ENCODE assay signal across 20 cellular contexts in the genomic region with DNA sequence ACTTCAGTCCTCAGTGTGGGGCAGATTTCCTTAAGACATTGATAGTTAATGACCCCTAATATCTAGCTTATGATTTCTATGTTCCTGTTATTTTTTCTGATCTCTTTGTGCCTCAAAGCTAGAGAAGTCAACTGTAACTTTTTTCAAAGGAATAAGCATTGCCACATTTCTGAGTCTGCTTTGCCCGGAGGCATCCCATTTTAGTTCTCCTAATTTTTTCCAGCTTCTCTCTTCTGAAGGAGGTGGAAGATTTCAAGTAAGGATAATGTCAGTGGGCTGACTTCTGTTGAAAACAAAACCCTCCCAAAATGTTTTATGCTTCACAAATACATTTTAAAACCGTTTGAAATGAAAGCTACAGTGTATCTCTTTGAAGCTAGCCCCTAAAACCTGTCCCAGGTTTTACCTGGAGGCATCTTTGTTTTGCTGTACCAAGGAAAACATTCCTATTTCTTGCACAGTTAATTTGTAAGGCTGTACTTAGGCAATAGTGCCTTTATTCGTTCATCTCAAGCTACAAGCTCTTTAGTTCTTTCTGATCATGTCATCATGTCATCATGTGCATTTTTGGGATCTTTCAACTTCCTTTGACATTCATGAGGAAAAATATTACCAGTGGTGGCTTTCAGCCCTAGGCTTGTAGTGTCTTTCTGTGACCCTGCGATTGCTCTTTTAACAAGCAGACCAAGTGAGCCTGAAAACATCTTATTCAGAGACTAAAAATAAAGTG. TPM values are rescaled to one million over a fixed set of nuclear protein-coding genes. Genes with fewer than 3 reads are reported as not detected.
A peak's percentile ranks its signal among the peaks of the same experiment; 100 is the strongest.
DNase-seq lines count a peak whose midpoint lies in the region; FAIRE-seq and TF ChIP-seq lines count a peak whose summit lies in the region.
"Had no signal": no experiment of that assay in that cellular context is flagged by ENCODE, and none has a peak within 500 bp of the region (broad histone marks: within the 10 kb centered on the region; RNA-seq: fewer than 3 reads in every experiment).

No MANE protein-coding gene starts in this region.

- H3K4me2 ChIP-seq in GM23248 (ENCODE audit: unreplicated experiment) (no peak overlapping the region), trophoblast cell (ENCODE audit: low read length) (no peak overlapping the region)
- H3K4me2 ChIP-seq: BLaER1, GM23338 had no signal

- intact Hi-C loops in stomach (cut with DNase I; ENCODE audit: low total_unique reads), result no loop called here

- no peak for TF ChIP-seq CTCF in stomach (IDR thresholded peaks at IDR 0.05)

- H4K12ac ChIP-seq in trophoblast cell (ENCODE audit: low read depth, low read length), result no peak overlapping the region

- no peak for TF ChIP-seq POLR2A in stomach (IDR thresholded peaks at IDR 0.05)

- H2BK12ac ChIP-seq in trophoblast cell (ENCODE audit: low read length), result no peak overlapping the region

- H3K14ac ChIP-seq in trophoblast cell (ENCODE audit: low read length), result no peak overlapping the region

- no peak overlapping the region for H3K23ac ChIP-seq in trophoblast cell (ENCODE audit: low read length)

- DNase-seq in GM23248, result peak; percentile 16
- peak; percentile 7 for DNase-seq in SK-MEL-5 (ENCODE audit: low read depth, low spot score)
- DNase-seq in dedifferentiated amniotic fluid mesenchymal stem cell (ENCODE audit: extremely low spot score), result peak; percentile 35
- DNase-seq in trophoblast cell, result peak; percentile 37 to 92
- no peak for DNase-seq in urothelium cell line (ENCODE audit: low spot score)
- no peak for DNase-seq in stomach
- no peak for DNase-seq in stimulated activated CD4-positive, alpha-beta T cell treated with anti-CD3 and anti-CD28 coated beads, Interleukin-4, amount 100 ng/mL, for 24 hours
- DNase-seq: Caco-2; CD4-positive, CD25-positive, alpha-beta regulatory T cell; CD8-positive, alpha-beta T cell; DMS153; DND-41; EL; GDM1; H9 had no signal

- H2AFZ ChIP-seq in GM23248 (no peak overlapping the region), trophoblast cell (ENCODE audit: insufficient read depth, low read length, poor library complexity) (no peak overlapping the region)
- H2AFZ ChIP-seq: GM23338 had no signal

- H2BK120ac ChIP-seq in trophoblast cell (ENCODE audit: insufficient read depth, low read length, poor library complexity), result no peak overlapping the region

- H3K4me1 ChIP-seq in GM23248 (ENCODE audit: insufficient read depth) (peaks cover 36% of the 10 kb centered on the region), trophoblast cell (ENCODE audit: control insufficient read depth in 1 of 2, insufficient read depth in 2 of 2, low read length in 2 of 2) (no peaks in the 10 kb centered on the region), stomach (no peaks in the 10 kb centered on the region)
- H3K4me1 ChIP-seq: Caco-2 had no signal

- no peak for TF ChIP-seq EP300 in stomach (IDR thresholded peaks at IDR 0.05)

- H3K4me3 ChIP-seq in GM23248, result no peak overlapping the region
- no peak overlapping the region for H3K4me3 ChIP-seq in trophoblast cell (ENCODE audit: low read depth, low read length)
- H3K4me3 ChIP-seq in stomach, result no peak overlapping the region
- H3K4me3 ChIP-seq: BLaER1, GM12878, GM23338 had no signal

- no peak overlapping the region for H2BK5ac ChIP-seq in trophoblast cell (ENCODE audit: low read depth, low read length, poor library complexity)

- no peaks in the 10 kb centered on the region for H3K9me3 ChIP-seq in GM23248 (ENCODE audit: low read depth)
- H3K9me3 ChIP-seq in trophoblast cell (ENCODE audit: insufficient read depth, low read depth, low read length), result no peaks in the 10 kb centered on the region
- no peaks in the 10 kb centered on the region for H3K9me3 ChIP-seq in stomach
- H3K9me3 ChIP-seq: BLaER1, Caco-2 had no signal

- peaks cover 28% of the 10 kb centered on the region for H3F3A ChIP-seq in GM23248 (ENCODE audit: insufficient read depth)

- no peaks in the 10 kb centered on the region for H3K9me2 ChIP-seq in GM23248 (ENCODE audit: insufficient read depth)

- H4K8ac ChIP-seq in trophoblast cell (ENCODE audit: low read depth, low read length), result no peak overlapping the region

- no peak overlapping the region for H3K18ac ChIP-seq in trophoblast cell (ENCODE audit: low read length)

- no peaks in the 10 kb centered on the region for H3K36me3 ChIP-seq in GM23248 (ENCODE audit: low read depth)
- H3K36me3 ChIP-seq in trophoblast cell (ENCODE audit: control insufficient read depth in 1 of 2, insufficient read depth in 2 of 2, low read length in 2 of 2), result no peaks in the 10 kb centered on the region
- no peaks in the 10 kb centered on the region for H3K36me3 ChIP-seq in stomach
- H3K36me3 ChIP-seq: BLaER1 had no signal

- H4K91ac ChIP-seq in trophoblast cell (ENCODE audit: low read depth, low read length), result no peak overlapping the region

- H4K20me1 ChIP-seq in GM23248 (ENCODE audit: insufficient read depth), result no peaks in the 10 kb centered on the region
- H4K20me1 ChIP-seq: BLaER1 had no signal

- FAIRE-seq in urothelium cell line (lab: Jason Lieb, UNC), result no peak
- FAIRE-seq: GM12878, GM19239 had no signal

- no peak overlapping the region for H3K9ac ChIP-seq in GM23248
- no peak overlapping the region for H3K9ac ChIP-seq in trophoblast cell (ENCODE audit: low read length)
- H3K9ac ChIP-seq: BLaER1 had no signal

- H3K4ac ChIP-seq in trophoblast cell (ENCODE audit: low read depth, low read length), result no peak overlapping the region

- no peaks in the 10 kb centered on the region for H3K27me3 ChIP-seq in GM23248 (replicated peaks; ENCODE audit: insufficient read depth)
- H3K27me3 ChIP-seq in trophoblast cell (ENCODE audit: insufficient read depth, low read length), result no peaks in the 10 kb centered on the region
- no peaks in the 10 kb centered on the region for H3K27me3 ChIP-seq in stomach
- H3K27me3 ChIP-seq: BLaER1 had no signal

- H3K79me2 ChIP-seq in GM23248 (ENCODE audit: insufficient read depth) (no peaks in the 10 kb centered on the region), trophoblast cell (ENCODE audit: control insufficient read depth, insufficient read depth, low read length, poor library complexity) (no peaks in the 10 kb centered on the region)

- in situ Hi-C loops in GM23248 (cut with MboI), result no loop called here
- in situ Hi-C loops in SK-MEL-5 (cut with HindIII; ENCODE audit: low pct_unique_long_range_greater_than_20kb, low sequenced_read_pairs), result no loop called here

- WGBS in GM23248 (ENCODE audit: low coverage in 1 of 2, low lambda C conversion rate in 2 of 2, missing lambda C conversion rate in 2 of 2), 2 experiments, result 68% methylated on average over 4 of the region's 4 CpGs
- no CpG with 5 or more reads among the region's 4 CpGs for WGBS in trophoblast cell (ENCODE audit: extremely low coverage, insufficient coverage, insufficient read length)
- 84 to 88% (median 87%) methylated on average over 4 of the region's 4 CpGs for WGBS in stomach, 5 donors

- H2AK5ac ChIP-seq in trophoblast cell (ENCODE audit: low read length), result no peak overlapping the region

- H3K27ac ChIP-seq in GM23248, result no peak overlapping the region
- H3K27ac ChIP-seq in trophoblast cell (ENCODE audit: low read depth, low read length), result no peak overlapping the region
- no peak overlapping the region for H3K27ac ChIP-seq in stomach
- H3K27ac ChIP-seq: BLaER1, C4-2B had no signal

- H3K79me1 ChIP-seq in trophoblast cell (ENCODE audit: low read length), result no peaks in the 10 kb centered on the region

RNA-seq across cellular contexts. Expression of gene TSPYL4, which starts 45.7 kb away (rescaled TPM):
- 34.1 and 38.2 TPM in 2 replicates for total RNA-seq in GM23248 (2014; rRNA removed; shearing (Covaris generic))
- polyA plus RNA-seq in GM23248 (2016; fragmentation: Nextera tagmentation; extraction: Ambion mirVana) (32.3 TPM in 2 replicates), stomach (10 to 100 TPM in 1 of 3 donors, 1 to 10 TPM in 2; 5.8 to 10.4 (median 9.5) TPM)
- total RNA-seq in SK-MEL-5 (2014; rRNA removed; shearing (Covaris generic)), result 6.1 and 7.4 TPM in 2 replicates
- polyA plus RNA-seq in SK-MEL-5 (2015; cell fraction: cytosol; rRNA removed), result 5.6 and 6.0 TPM in 2 replicates
- polyA plus RNA-seq in SK-MEL-5 (2015; cell fraction: nucleus; rRNA removed), result 38.0 and 48.3 TPM in 2 replicates
- 14.5 and 14.9 TPM in 2 replicates for polyA plus RNA-seq in trophoblast cell (2013)
- total RNA-seq in stomach, result 10 to 100 TPM in 2 of 5 donors, 1 to 10 TPM in 3; 2.3 to 33.5 (median 8.7) TPM

Comparison
In these comparisons a context has a peak if more than half of its experiments do, and no peak if none do; other contexts are left out.
1. DNase-seq: peak in GM23248 (single experiment), SK-MEL-5 (single experiment), dedifferentiated amniotic fluid mesenchymal stem cell (single experiment) and trophoblast cell (2 of 2); none in urothelium cell line (single experiment), stomach (single experiment) and stimulated activated CD4-positive, alpha-beta T cell treated with anti-CD3 and anti-CD28 coated beads, Interleukin-4, amount 100 ng/mL, for 24 hours (single experiment).